1 cellular context compared by ENCODE assay signal in the genomic region with DNA sequence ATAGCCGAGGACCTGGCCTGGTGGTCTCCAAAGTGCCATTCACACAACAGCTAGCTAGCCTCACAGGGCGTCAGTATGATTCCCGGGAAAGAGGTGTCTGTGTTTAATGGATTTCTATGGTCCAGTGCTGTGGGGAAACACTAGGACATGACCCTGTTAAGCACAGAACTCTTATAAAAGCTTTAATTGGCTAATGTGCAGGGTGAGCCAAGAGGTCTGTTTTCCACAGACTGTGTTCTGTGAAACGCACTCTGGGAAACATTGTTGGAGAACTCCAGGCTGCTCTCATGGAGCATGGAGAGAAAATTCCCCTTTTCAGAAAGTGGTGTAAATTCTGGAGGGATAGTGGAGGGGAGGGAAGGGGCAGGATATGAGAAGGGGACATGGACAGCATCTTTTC.
TF ChIP-seq lines count a peak whose summit lies in the region.

No MANE protein-coding gene starts in this region.

TF ChIP-seq in HepG2, 621 proteins besides CTCF, POLR2A, EP300 and RAD21 (continued from another document):
- TF ChIP-seq RNF219 (CRISPR knock-in tag; IDR thresholded peaks at IDR 0.05), result no peak
- no peak for TF ChIP-seq ZNF33A (CRISPR knock-in tag; IDR thresholded peaks at IDR 0.05; ENCODE audit: borderline replicate concordance)
- TF ChIP-seq CC2D1A (CRISPR knock-in tag; IDR thresholded peaks at IDR 0.05), result no peak
